ENCODE assay signal across 15 cellular contexts in the genomic region with DNA sequence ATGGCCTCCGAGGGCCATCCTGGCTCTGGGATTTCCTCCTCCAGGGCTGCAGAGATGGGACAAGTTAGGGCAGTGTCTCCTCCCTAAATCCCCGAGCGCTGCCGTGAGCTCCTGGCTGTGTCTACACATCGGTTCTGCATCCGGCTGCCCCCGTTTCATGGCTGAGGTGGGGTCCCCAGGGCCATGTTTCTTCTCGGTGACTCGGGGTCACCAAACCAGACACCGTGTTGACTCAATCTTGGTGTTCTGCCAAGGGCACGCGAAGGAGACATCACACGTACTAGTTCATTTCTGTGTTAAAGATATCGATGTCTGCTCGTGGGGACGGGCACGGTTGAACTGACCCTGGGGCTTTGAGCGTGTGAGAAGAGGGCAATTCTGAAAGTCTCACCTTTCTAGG.
DNase-seq lines count a peak whose midpoint lies in the region; ATAC-seq, FAIRE-seq and TF ChIP-seq lines count a peak whose summit lies in the region.
"Had no signal": no experiment of that assay in that cellular context is flagged by ENCODE, and none has a peak within 500 bp of the region (broad histone marks: within the 10 kb centered on the region; RNA-seq: fewer than 3 reads in every experiment).

No MANE protein-coding gene starts in this region.

- H3K4me1 ChIP-seq in H9 (ENCODE audit: insufficient read depth, low read length): no peaks in the 10 kb centered on the region
- peaks cover 22% of the 10 kb centered on the region for H3K4me1 ChIP-seq in RWPE2 (ENCODE audit: insufficient read depth, poor library complexity, severe bottlenecking)
- peaks cover 0 to 4% of the 10 kb centered on the region in 2 donors for H3K4me1 ChIP-seq in kidney (ENCODE audit: control insufficient read depth in 1 of 2, insufficient read depth in 1 of 2, low read depth in 1 of 2, low read length in 2 of 2)
- H3K4me1 ChIP-seq in stomach smooth muscle (ENCODE audit: control insufficient read depth, insufficient read depth, low read length): peaks cover 73% of the 10 kb centered on the region
- H3K4me1 ChIP-seq in thyroid gland: peaks cover 0 to 12% of the 10 kb centered on the region in 2 donors

- no peak overlapping the region for H2BK120ac ChIP-seq in H9 (ENCODE audit: low read depth, low read length, poor library complexity, severe bottlenecking)

- no peak overlapping the region for H2BK5ac ChIP-seq in H9 (ENCODE audit: insufficient read length, low read length)

- H4K8ac ChIP-seq in H9 (replicated peaks; ENCODE audit: insufficient read length, low read depth, low read length): no peak overlapping the region

- DNase-seq in H9: no peak
- no peak for DNase-seq in RWPE2 (ENCODE audit: low spot score)
- DNase-seq in kidney: peak; percentile 58
- no peak for DNase-seq in thyroid gland
- DNase-seq in effector CD8-positive, alpha-beta T cell (lab: John Stamatoyannopoulos, UW): no peak
- DNase-seq in cerebellum (ENCODE audit: low spot score): no peak
- DNase-seq: C1 segment of cervical spinal cord; CD4-positive, alpha-beta T cell had no signal

- H2BK20ac ChIP-seq in H9 (ENCODE audit: low read depth, low read length, poor library complexity, severe bottlenecking): no peak overlapping the region

- H3K9me3 Mint-ChIP-seq in H9: no peaks in the 10 kb centered on the region
- H3K9me3 Mint-ChIP-seq: CD4-positive, alpha-beta T cell had no signal

- H3K9me3 ChIP-seq in H9 (ENCODE audit: control insufficient read depth, low read depth, low read length) (no peaks in the 10 kb centered on the region), RWPE2 (ENCODE audit: severe bottlenecking) (no peaks in the 10 kb centered on the region), kidney (ENCODE audit: control insufficient read depth in 1 of 2, low read length in 2 of 2) (no peaks in the 10 kb centered on the region), stomach smooth muscle (ENCODE audit: control insufficient read depth in 2 of 2, low read length in 2 of 2) (no peaks in the 10 kb centered on the region), thyroid gland (no peaks in the 10 kb centered on the region)

- no peaks in the 10 kb centered on the region for H3K79me1 ChIP-seq in H9 (ENCODE audit: insufficient read depth, low read depth, low read length, poor library complexity, severe bottlenecking)

- H3K23ac ChIP-seq in H9 (ENCODE audit: insufficient read length, low read depth, low read length): no peak overlapping the region

- TF ChIP-seq CTCF in H9 (conservative IDR thresholded peaks at IDR 0.05) (no peak), RWPE2 (IDR thresholded peaks at IDR 0.05; ENCODE audit: poor library complexity, severe bottlenecking) (no peak), kidney (IDR thresholded peaks at IDR 0.05; ENCODE audit: borderline replicate concordance, extremely low read depth, insufficient read depth) (no peak), thyroid gland (IDR thresholded peaks at IDR 0.05) (no peak)

- H4K5ac ChIP-seq in H9 (ENCODE audit: insufficient read length, low read depth, low read length): no peak overlapping the region

- no peak for TF ChIP-seq POLR2A in thyroid gland (IDR thresholded peaks at IDR 0.05)

- peak overlapping the region in 2 of 3 experiments; percentile 15 to 93; a peak in 2 of 7 replicates for H3K27ac Mint-ChIP-seq in H9
- H3K27ac Mint-ChIP-seq: B cell; CD4-positive, alpha-beta T cell had no signal

- H3K4ac ChIP-seq in H9 (ENCODE audit: low read depth, low read length): no peak overlapping the region

- no peak overlapping the region for H2BK15ac ChIP-seq in H9 (ENCODE audit: low read depth, low read length)

- no peaks in the 10 kb centered on the region for H3K23me2 ChIP-seq in H9 (ENCODE audit: insufficient read length, low read depth, low read length, poor library complexity, severe bottlenecking)

- H3K79me2 ChIP-seq in H9 (ENCODE audit: insufficient read depth, low read length): no peaks in the 10 kb centered on the region

- H3K4me2 ChIP-seq in H9 (ENCODE audit: insufficient read depth, insufficient read length, low read length): no peak overlapping the region

- H3K4me3 ChIP-seq in RWPE2 (ENCODE audit: severe bottlenecking) (no peak overlapping the region), kidney (ENCODE audit: low read length in 2 of 2) (no peak overlapping the region), stomach smooth muscle (ENCODE audit: low read length in 2 of 2) (no peak overlapping the region), thyroid gland (replicated peaks in 1 of 3) (no peak overlapping the region)
- H3K4me3 ChIP-seq: GM12878 had no signal

- no peak for FAIRE-seq in kidney (lab: Jason Lieb, UNC)
- FAIRE-seq: A204.1, GM12878, GM18507 had no signal

- H3K9ac ChIP-seq in H9 (ENCODE audit: extremely low read depth, insufficient read length, low read length) (no peak overlapping the region), kidney (ENCODE audit: low read length in 2 of 2) (no peak overlapping the region), stomach smooth muscle (ENCODE audit: low read length in 2 of 2) (no peak overlapping the region)

- no peaks in the 10 kb centered on the region for H3K27me3 Mint-ChIP-seq in H9 (ENCODE audit: low read depth)
- H3K27me3 Mint-ChIP-seq: B cell; CD4-positive, alpha-beta T cell had no signal

- H3K4me1 Mint-ChIP-seq in H9: peaks cover 4 to 9% of the 10 kb centered on the region in 2 experiments
- H3K4me1 Mint-ChIP-seq: B cell had no signal

- no peak overlapping the region for H2AK5ac ChIP-seq in H9 (ENCODE audit: insufficient read length, low read length)

- H3K36me3 ChIP-seq in RWPE2 (ENCODE audit: low read depth) (peaks cover 41% of the 10 kb centered on the region), kidney (ENCODE audit: control insufficient read depth in 1 of 2, insufficient read depth in 2 of 2, low read length in 2 of 2) (no peaks in the 10 kb centered on the region), stomach smooth muscle (ENCODE audit: control insufficient read depth in 2 of 2, insufficient read depth in 2 of 2, low read length in 2 of 2) (peaks cover 20% of the 10 kb centered on the region in 2 donors), thyroid gland (no peaks in the 10 kb centered on the region)

- H3K4me3 Mint-ChIP-seq in H9: peak overlapping the region in 1 of 2 experiments; percentile 28; a peak in 1 of 5 replicates
- H3K4me3 Mint-ChIP-seq: B cell; CD4-positive, alpha-beta T cell had no signal

- H3K27me3 ChIP-seq in H9 (ENCODE audit: insufficient read depth, low read length) (no peaks in the 10 kb centered on the region), RWPE2 (ENCODE audit: insufficient read depth, poor library complexity, severe bottlenecking) (no peaks in the 10 kb centered on the region), stomach smooth muscle (ENCODE audit: control insufficient read depth in 1 of 2, insufficient read depth in 2 of 2, low read length in 2 of 2) (no peaks in the 10 kb centered on the region), thyroid gland (no peaks in the 10 kb centered on the region)

- peaks cover 0 to 4% (median 2%) of the 10 kb centered on the region in 3 experiments; a peak in 2 of 7 replicates for H3K36me3 Mint-ChIP-seq in H9 (ENCODE audit: insufficient read depth in 1 of 3, low read depth in 3 of 3)

- H3T11ph ChIP-seq in H9 (ENCODE audit: low read length): no peak overlapping the region

- intact Hi-C loops in kidney (cut with DNase I): no loop called here
- intact Hi-C loops in thyroid gland (cut with DNase I): no loop called here

- H2BK12ac ChIP-seq in H9 (ENCODE audit: insufficient read length, low read depth, low read length): no peak overlapping the region

- no peak overlapping the region for H4K91ac ChIP-seq in H9 (ENCODE audit: insufficient read length, low read depth, low read length)

- H3K18ac ChIP-seq in H9 (ENCODE audit: insufficient read length, low read depth, low read length): no peak overlapping the region

- no peak overlapping the region for H2AFZ ChIP-seq in H9 (ENCODE audit: low read length)

- H3K27ac ChIP-seq in H9 (ENCODE audit: insufficient read length, low read depth, low read length) (no peak overlapping the region), RWPE2 (ENCODE audit: poor library complexity, severe bottlenecking) (peak overlapping the region; percentile 39), kidney (ENCODE audit: low read depth in 2 of 2, low read length in 2 of 2) (no peak overlapping the region), stomach smooth muscle (ENCODE audit: low read length) (peak overlapping the region; percentile 66), thyroid gland (no peak overlapping the region)
- H3K27ac ChIP-seq: HL-60 had no signal

- no peak for ATAC-seq in RWPE2 (ENCODE audit: low read depth)
- ATAC-seq: GM12878, HCT116 had no signal

- H3K14ac ChIP-seq in H9 (ENCODE audit: insufficient read depth, low read length): no peak overlapping the region; the same call in 1 of the 2 replicates

- no peak overlapping the region for H3K56ac ChIP-seq in H9 (ENCODE audit: insufficient read length, low read depth, low read length)

- H4K20me1 ChIP-seq in H9 (ENCODE audit: control insufficient read depth, insufficient read depth, insufficient read length): no peaks in the 10 kb centered on the region

- WGBS in H9 (ENCODE audit: extremely low coverage, insufficient read length, low lambda C conversion rate): no CpG with 5 or more reads among the region's 18 CpGs
- WGBS in thyroid gland, 2 donors: 87 to 89% methylated on average over 17 to 18 of the region's 18 CpGs

Comparison
In these comparisons a context has a peak if more than half of its experiments do, and no peak if none do; other contexts are left out.
1. H3K27ac ChIP-seq: peak in RWPE2 (single experiment) and stomach smooth muscle (single experiment); none in H9 (single experiment), kidney (0 of 2) and thyroid gland (0 of 3).